8 cellular contexts compared by ENCODE assay signal in genomic region chr17:47830991-47831933, GRCh38. TPM values are rescaled to one million over a fixed set of nuclear protein-coding genes. Genes with fewer than 3 reads are reported as not detected.
DNase-seq lines count a peak whose midpoint lies in the region; TF ChIP-seq lines count a peak whose summit lies in the region.

TSS of gene LRRC46 (plus strand) at chr17:47831670. CDS start at chr17:47831990, 320 bp downstream.
TSS of gene MRPL10 (minus strand) at chr17:47831541. CDS start at chr17:47831511, 30 bp downstream.

- H3K4me1 ChIP-seq in SJSA1 (replicated peaks): peaks cover 21% of the 10 kb centered on the region
- H3K4me1 ChIP-seq in suprapubic skin: peaks cover 25% of the 10 kb centered on the region

- peak within 1 kb of the TSS; percentile 78 for H3K27ac Mint-ChIP-seq in activated naive CD4-positive, alpha-beta T cell treated with anti-CD3 and anti-CD28 coated beads for 36 hours

- peak within 1 kb of the TSS; percentile 89 for H3K4me3 Mint-ChIP-seq in activated naive CD4-positive, alpha-beta T cell treated with anti-CD3 and anti-CD28 coated beads for 36 hours

- intact Hi-C loops in activated naive CD4-positive, alpha-beta T cell treated with anti-CD3 and anti-CD28 coated beads for 36 hours (cut with micrococcal nuclease): loop anchor here (1.0 to 2.0 kb wide), 2 partner anchors 65 to 140 kb away; partner anchors contain the start of genes CDK5RAP3 and SP2

- H3K9me3 ChIP-seq in SJSA1 (replicated peaks): no peaks in the 10 kb centered on the region
- H3K9me3 ChIP-seq in suprapubic skin: no peaks in the 10 kb centered on the region

- TF ChIP-seq POLR2A in suprapubic skin (IDR thresholded peaks at IDR 0.05): peak in 1 of 2 donors; percentile 77

- no peaks in the 10 kb centered on the region for H3K9me3 Mint-ChIP-seq in activated naive CD4-positive, alpha-beta T cell treated with anti-CD3 and anti-CD28 coated beads for 36 hours

- CTCF ChIA-PET in HEK293T (lab: Yijun Ruan, JAX): interaction anchor here (0.6 to 1.4 kb wide), 7 partner anchors 10 to 116 kb away, joined by 3 to 8 read pairs (median 3); partner anchors contain the start of gene SCRN2
- CTCF ChIA-PET in activated naive CD4-positive, alpha-beta T cell treated with anti-CD3 and anti-CD28 coated beads for 36 hours (lab: Charles Lee): interaction anchor here (0.6 to 1.5 kb wide), 7 partner anchors 9 to 119 kb away, joined by 3 to 6 read pairs (median 3); no protein-coding TSS in a partner anchor

- TF ChIP-seq CTCF in GM06990 (IDR thresholded peaks at IDR 0.05; ENCODE audit: insufficient read depth, low read length, poor library complexity, severe bottlenecking) (peak; percentile 43), suprapubic skin (IDR thresholded peaks at IDR 0.05) (no peak)

- H3K27ac ChIP-seq in SJSA1 (peak within 1 kb of the TSS; percentile 74), suprapubic skin (peak within 1 kb of the TSS; percentile 81)

- peaks cover 12% of the 10 kb centered on the region for H3K36me3 ChIP-seq in GM06990 (ENCODE audit: control insufficient read depth, insufficient read depth, low read length)
- peaks cover 27% of the 10 kb centered on the region for H3K36me3 ChIP-seq in SJSA1
- H3K36me3 ChIP-seq in suprapubic skin: peaks cover 34% of the 10 kb centered on the region

- H3K36me3 Mint-ChIP-seq in activated naive CD4-positive, alpha-beta T cell treated with anti-CD3 and anti-CD28 coated beads for 36 hours (ENCODE audit: low read depth): peaks cover 19% of the 10 kb centered on the region

- DNase-seq in GM06990 (ENCODE audit: extremely low read depth, insufficient read length): peak; percentile 91
- DNase-seq in HEK293T (ENCODE audit: extremely low spot score): peak; percentile 99
- peak; percentile 89 for DNase-seq in MV-4-11 (lab: John Stamatoyannopoulos, UW)
- DNase-seq in SJSA1 (ENCODE audit: low read depth in 1 of 2, low spot score in 2 of 2): peak; percentile 93 to 96
- DNase-seq in activated naive CD4-positive, alpha-beta T cell treated with anti-CD3 and anti-CD28 coated beads for 36 hours: peak; percentile 93
- peak; percentile 89 for DNase-seq in globus pallidus (ENCODE audit: low spot score)
- DNase-seq in nucleus accumbens (lab: John Stamatoyannopoulos, UW): peak in 55 of 56 donors; percentile 62 to 94 (median 88)
- peak; percentile 93 to 94 for DNase-seq in suprapubic skin (ENCODE audit: low spot score in 2 of 2)

- POLR2A ChIA-PET in HEK293T (lab: Yijun Ruan, JAX): interaction anchor here (0.6 to 2.6 kb wide), 36 partner anchors 8 to 277 kb away, joined by 3 to 57 read pairs (median 3); partner anchors contain the start of genes CDK5RAP3, KPNB1, OSBPL7 and PNPO

- under 1% methylated on average over 42 of the region's 42 CpGs for WGBS in suprapubic skin

- peaks cover 60% of the 10 kb centered on the region for H3K4me1 Mint-ChIP-seq in activated naive CD4-positive, alpha-beta T cell treated with anti-CD3 and anti-CD28 coated beads for 36 hours (ENCODE audit: low read depth)

- H3K4me3 ChIP-seq in GM06990 (replicated peaks; ENCODE audit: low read depth, low read length): peak within 1 kb of the TSS; percentile 97
- peak within 1 kb of the TSS; percentile 63 for H3K4me3 ChIP-seq in SJSA1
- H3K4me3 ChIP-seq in suprapubic skin: peak within 1 kb of the TSS; percentile 82

- no peak for TF ChIP-seq EP300 in suprapubic skin (IDR thresholded peaks at IDR 0.05)

- no peaks in the 10 kb centered on the region for H3K27me3 Mint-ChIP-seq in activated naive CD4-positive, alpha-beta T cell treated with anti-CD3 and anti-CD28 coated beads for 36 hours (ENCODE audit: low read depth)

- H3K27me3 ChIP-seq in GM06990 (replicated peaks; ENCODE audit: control insufficient read depth, insufficient read depth, low read length) (no peaks in the 10 kb centered on the region), SJSA1 (replicated peaks) (no peaks in the 10 kb centered on the region), suprapubic skin (no peaks in the 10 kb centered on the region)

TF ChIP-seq in HEK293T, 16 proteins besides CTCF, POLR2A, EP300 and RAD21:
- TF ChIP-seq L3MBTL2 (conservative IDR thresholded peaks at IDR 0.05) (peak; percentile 62), LEF1 (IDR thresholded peaks at IDR 0.05; ENCODE audit: borderline replicate concordance) (no peak), ELF4 (IDR thresholded peaks at IDR 0.05) (peak; percentile 66)
TF ChIP-seq in HEK293T: peak in this region for 2.

RNA-seq across cellular contexts. Expression of gene LRRC46, which starts in this region (rescaled TPM):
- total RNA-seq in SJSA1 (2014; rRNA removed; shearing (Covaris generic)): not detected in 2 replicates
- under 1 TPM; 0.31 to 0.52 TPM for total RNA-seq in activated naive CD4-positive, alpha-beta T cell treated with anti-CD3 and anti-CD28 coated beads for 36 hours
- not detected for total RNA-seq in suprapubic skin

RNA-seq across cellular contexts. Expression of gene MRPL10, which starts in this region (rescaled TPM):
- total RNA-seq in SJSA1 (2014; rRNA removed; shearing (Covaris generic)): 27.3 and 54.7 TPM in 2 replicates
- total RNA-seq in activated naive CD4-positive, alpha-beta T cell treated with anti-CD3 and anti-CD28 coated beads for 36 hours: 10 to 100 TPM; 66.7 to 70.0 TPM
- 10 to 100 TPM; 27.7 to 33.8 (median 31.2) TPM for total RNA-seq in suprapubic skin

Comparison
In these comparisons a context has a peak if more than half of its experiments do, and no peak if none do; other contexts are left out.
1. Peak in every context shown above with its lines: DNase-seq, H3K4me3 ChIP-seq and H3K27ac ChIP-seq.